ENCODE assay signal across 1 cellular context in the genomic region with DNA sequence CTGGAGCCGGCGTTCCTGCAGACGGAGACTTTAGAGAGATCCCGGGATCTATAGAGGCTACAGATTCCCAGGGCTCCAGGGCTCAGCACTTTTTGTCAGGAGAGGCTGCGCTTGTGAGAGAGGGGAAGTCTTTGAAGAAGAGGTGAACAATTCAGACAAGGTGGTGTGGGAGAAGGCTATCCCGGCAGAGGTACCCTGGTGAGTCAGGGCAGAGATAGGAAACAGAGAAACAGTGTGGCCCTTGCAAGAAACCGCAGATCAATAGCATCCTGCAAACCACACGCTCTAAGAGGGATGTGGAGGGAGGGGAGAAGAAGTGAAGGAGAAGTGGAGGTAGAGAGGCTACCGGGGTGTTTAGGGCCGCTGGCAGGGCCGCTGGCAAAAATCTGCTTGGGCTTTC.
TF ChIP-seq lines count a peak whose summit lies in the region.

No MANE protein-coding gene starts in this region.

TF ChIP-seq in GM23338, 12 proteins besides CTCF, POLR2A, EP300 and RAD21 (continued from another document):
- TF ChIP-seq, protein P1, sequence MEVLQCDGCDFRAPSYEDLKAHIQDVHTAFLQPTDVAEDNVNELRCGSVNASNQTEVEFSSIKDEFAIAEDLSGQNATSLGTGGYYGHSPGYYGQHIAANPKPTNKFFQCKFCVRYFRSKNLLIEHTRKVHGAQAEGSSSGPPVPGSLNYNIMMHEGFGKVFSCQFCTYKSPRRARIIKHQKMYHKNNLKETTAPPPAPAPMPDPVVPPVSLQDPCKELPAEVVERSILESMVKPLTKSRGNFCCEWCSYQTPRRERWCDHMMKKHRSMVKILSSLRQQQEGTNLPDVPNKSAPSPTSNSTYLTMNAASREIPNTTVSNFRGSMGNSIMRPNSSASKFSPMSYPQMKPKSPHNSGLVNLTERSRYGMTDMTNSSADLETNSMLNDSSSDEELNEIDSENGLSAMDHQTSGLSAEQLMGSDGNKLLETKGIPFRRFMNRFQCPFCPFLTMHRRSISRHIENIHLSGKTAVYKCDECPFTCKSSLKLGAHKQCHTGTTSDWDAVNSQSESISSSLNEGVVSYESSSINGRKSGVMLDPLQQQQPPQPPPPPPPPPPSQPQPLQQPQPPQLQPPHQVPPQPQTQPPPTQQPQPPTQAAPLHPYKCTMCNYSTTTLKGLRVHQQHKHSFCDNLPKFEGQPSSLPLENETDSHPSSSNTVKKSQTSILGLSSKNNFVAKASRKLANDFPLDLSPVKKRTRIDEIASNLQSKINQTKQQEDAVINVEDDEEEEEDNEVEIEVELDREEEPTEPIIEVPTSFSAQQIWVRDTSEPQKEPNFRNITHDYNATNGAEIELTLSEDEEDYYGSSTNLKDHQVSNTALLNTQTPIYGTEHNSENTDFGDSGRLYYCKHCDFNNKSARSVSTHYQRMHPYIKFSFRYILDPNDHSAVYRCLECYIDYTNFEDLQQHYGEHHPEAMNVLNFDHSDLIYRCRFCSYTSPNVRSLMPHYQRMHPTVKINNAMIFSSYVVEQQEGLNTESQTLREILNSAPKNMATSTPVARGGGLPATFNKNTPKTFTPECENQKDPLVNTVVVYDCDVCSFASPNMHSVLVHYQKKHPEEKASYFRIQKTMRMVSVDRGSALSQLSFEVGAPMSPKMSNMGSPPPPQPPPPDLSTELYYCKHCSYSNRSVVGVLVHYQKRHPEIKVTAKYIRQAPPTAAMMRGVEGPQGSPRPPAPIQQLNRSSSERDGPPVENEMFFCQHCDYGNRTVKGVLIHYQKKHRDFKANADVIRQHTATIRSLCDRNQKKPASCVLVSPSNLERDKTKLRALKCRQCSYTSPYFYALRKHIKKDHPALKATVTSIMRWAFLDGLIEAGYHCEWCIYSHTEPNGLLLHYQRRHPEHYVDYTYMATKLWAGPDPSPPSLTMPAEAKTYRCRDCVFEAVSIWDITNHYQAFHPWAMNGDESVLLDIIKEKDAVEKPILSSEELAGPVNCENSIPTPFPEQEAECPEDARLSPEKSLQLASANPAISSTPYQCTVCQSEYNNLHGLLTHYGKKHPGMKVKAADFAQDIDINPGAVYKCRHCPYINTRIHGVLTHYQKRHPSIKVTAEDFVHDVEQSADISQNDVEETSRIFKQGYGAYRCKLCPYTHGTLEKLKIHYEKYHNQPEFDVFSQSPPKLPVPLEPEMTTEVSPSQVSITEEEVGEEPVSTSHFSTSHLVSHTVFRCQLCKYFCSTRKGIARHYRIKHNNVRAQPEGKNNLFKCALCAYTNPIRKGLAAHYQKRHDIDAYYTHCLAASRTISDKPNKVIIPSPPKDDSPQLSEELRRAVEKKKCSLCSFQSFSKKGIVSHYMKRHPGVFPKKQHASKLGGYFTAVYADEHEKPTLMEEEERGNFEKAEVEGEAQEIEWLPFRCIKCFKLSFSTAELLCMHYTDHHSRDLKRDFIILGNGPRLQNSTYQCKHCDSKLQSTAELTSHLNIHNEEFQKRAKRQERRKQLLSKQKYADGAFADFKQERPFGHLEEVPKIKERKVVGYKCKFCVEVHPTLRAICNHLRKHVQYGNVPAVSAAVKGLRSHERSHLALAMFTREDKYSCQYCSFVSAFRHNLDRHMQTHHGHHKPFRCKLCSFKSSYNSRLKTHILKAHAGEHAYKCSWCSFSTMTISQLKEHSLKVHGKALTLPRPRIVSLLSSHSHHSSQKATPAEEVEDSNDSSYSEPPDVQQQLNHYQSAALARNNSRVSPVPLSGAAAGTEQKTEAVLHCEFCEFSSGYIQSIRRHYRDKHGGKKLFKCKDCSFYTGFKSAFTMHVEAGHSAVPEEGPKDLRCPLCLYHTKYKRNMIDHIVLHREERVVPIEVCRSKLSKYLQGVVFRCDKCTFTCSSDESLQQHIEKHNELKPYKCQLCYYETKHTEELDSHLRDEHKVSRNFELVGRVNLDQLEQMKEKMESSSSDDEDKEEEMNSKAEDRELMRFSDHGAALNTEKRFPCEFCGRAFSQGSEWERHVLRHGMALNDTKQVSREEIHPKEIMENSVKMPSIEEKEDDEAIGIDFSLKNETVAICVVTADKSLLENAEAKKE (CRISPR knock-in tag; IDR thresholded peaks at IDR 0.05), result no peak
- no peak for TF ChIP-seq CREB1 (CRISPR knock-in tag; IDR thresholded peaks at IDR 0.05; ENCODE audit: low read depth)
TF ChIP-seq in GM23338: peak in this region for 0.
